ENCODE assay signal across 36 cellular contexts in the genomic region with DNA sequence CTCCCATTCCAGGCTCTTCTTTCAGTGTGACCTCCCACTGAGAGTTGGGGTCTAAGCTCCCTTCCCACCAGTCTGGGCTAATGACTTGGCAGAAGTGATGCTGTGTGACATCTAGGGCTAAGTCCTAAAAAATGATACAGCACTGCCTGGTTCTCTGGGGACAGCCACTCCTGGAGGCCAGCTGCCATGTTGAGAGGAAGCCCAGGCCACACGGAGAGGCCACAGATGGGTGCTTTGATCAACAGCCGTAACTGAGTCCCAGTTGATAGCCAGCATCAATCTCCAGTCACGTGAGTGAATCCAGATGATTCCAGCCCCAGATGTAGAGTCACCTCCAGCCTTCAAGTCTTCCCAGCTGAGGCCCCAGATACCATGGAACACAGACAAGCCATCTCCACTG. TPM values are rescaled to one million over a fixed set of nuclear protein-coding genes. Genes with fewer than 3 reads are reported as not detected.
"Had no signal": no experiment of that assay in that cellular context is flagged by ENCODE, and none has a peak within 500 bp of the region (broad histone marks: within the 10 kb centered on the region; RNA-seq: fewer than 3 reads in every experiment).

No MANE protein-coding gene starts in this region.

- ATAC-seq: activated CD4-positive, alpha-beta T cell treated with anti-CD3 and anti-CD28 coated beads for 36 hours; activated T-cell treated with anti-CD3 and anti-CD28 coated beads, Interleukin-2, amount 50 U/mL, for 4 hours; activated T-helper 17 cell treated with anti-CD3 and anti-CD28 coated beads, Interleukin-2, amount 50 U/mL, for 72 hours; gastroesophageal sphincter; heart right ventricle had no signal

- H3K4me3 Mint-ChIP-seq: activated CD4-positive, alpha-beta memory T cell treated with anti-CD3 and anti-CD28 coated beads, Interleukin-2, amount 10 ng/mL, durations not matched to agents 7 days and 5 days; activated CD4-positive, alpha-beta T cell treated with anti-CD3 and anti-CD28 coated beads for 36 hours; activated CD4-positive, alpha-beta T cell treated with anti-CD3 and anti-CD28 coated beads, Interleukin-2, amount 10 ng/mL, durations not matched to agents 7 days and 5 days; activated T-cell treated with anti-CD3 and anti-CD28 coated beads, Interleukin-2, amount 50 U/mL, for 4 hours; activated T-helper 17 cell treated with anti-CD3 and anti-CD28 coated beads, Interleukin-2, amount 50 U/mL, for 72 hours had no signal

- H3K27ac Mint-ChIP-seq: activated CD4-positive, alpha-beta memory T cell treated with anti-CD3 and anti-CD28 coated beads, Interleukin-2, amount 10 ng/mL, durations not matched to agents 7 days and 5 days; activated CD4-positive, alpha-beta T cell treated with anti-CD3 and anti-CD28 coated beads for 36 hours; activated CD4-positive, alpha-beta T cell treated with anti-CD3 and anti-CD28 coated beads, Interleukin-2, amount 10 ng/mL, durations not matched to agents 7 days and 5 days; activated naive CD8-positive, alpha-beta T cell had no signal

- DNase-seq: activated CD4-positive, alpha-beta memory T cell treated with anti-CD3 and anti-CD28 coated beads, Interleukin-2, amount 10 ng/mL, durations not matched to agents 7 days and 5 days; activated CD4-positive, alpha-beta T cell treated with anti-CD3 and anti-CD28 coated beads for 36 hours; activated CD4-positive, alpha-beta T cell treated with anti-CD3 and anti-CD28 coated beads, Interleukin-2, amount 10 ng/mL, durations not matched to agents 7 days and 5 days; activated CD4-positive, alpha-beta T cell treated with anti-CD3 and anti-CD28 coated beads, Interleukin-2, amount 50 U/mL, for 4 hours; activated CD4-positive, CD25-positive, alpha-beta regulatory T cell; activated CD4-positive, CD25-positive, alpha-beta regulatory T cell treated with anti-CD3 and anti-CD28 coated beads, Interleukin-2, amount 50 U/mL, for 72 hours; activated CD8-positive, alpha-beta memory T cell treated with anti-CD3 and anti-CD28 coated beads for 24 hours; activated effector memory CD4-positive, alpha-beta T cell treated with Interleukin-2 at 50 U/mL for 16 hours; activated gamma-delta T cell treated with Interleukin-2 at 50 U/mL for 16 hours; activated naive CD4-positive, alpha-beta T cell treated with anti-CD3 and anti-CD28 coated beads, Interleukin-2, amount 50 U/mL, for 16 hours; activated naive CD4-positive, alpha-beta T cell treated with Interleukin-2 at 50 U/mL for 16 hours; activated T-cell treated with anti-CD3 and anti-CD28 coated beads, Interleukin-2, amount 50 U/mL, for 4 hours; amniotic stem cell; anterior cingulate cortex; brain microvascular endothelial cell; central memory CD4-positive, alpha-beta T cell; cerebellar nuclear complex; colonic mucosa; effector CD8-positive, alpha-beta T cell; esophagus squamous epithelium; foreskin melanocyte; heart right ventricle; T-helper 2 cell had no signal

- H3K27me3 Mint-ChIP-seq: activated CD4-positive, alpha-beta memory T cell treated with anti-CD3 and anti-CD28 coated beads, Interleukin-2, amount 10 ng/mL, durations not matched to agents 7 days and 5 days; activated CD4-positive, alpha-beta T cell treated with anti-CD3 and anti-CD28 coated beads for 36 hours; activated CD4-positive, alpha-beta T cell treated with anti-CD3 and anti-CD28 coated beads, Interleukin-2, amount 10 ng/mL, durations not matched to agents 7 days and 5 days; activated naive CD8-positive, alpha-beta T cell; activated T-helper 17 cell treated with anti-CD3 and anti-CD28 coated beads, Interleukin-2, amount 50 U/mL, for 72 hours had no signal

- H3K4me1 Mint-ChIP-seq: activated CD4-positive, alpha-beta memory T cell treated with anti-CD3 and anti-CD28 coated beads, Interleukin-2, amount 10 ng/mL, durations not matched to agents 7 days and 5 days had no signal

- H3K4me1 ChIP-seq: colonic mucosa, esophagus squamous epithelium, gastroesophageal sphincter, heart right ventricle had no signal

- H3K27me3 ChIP-seq: brain microvascular endothelial cell, colonic mucosa, heart right ventricle had no signal

- H3K4me3 ChIP-seq: colonic mucosa, esophagus squamous epithelium, gastroesophageal sphincter, heart right ventricle had no signal

- H3K36me3 ChIP-seq: brain microvascular endothelial cell, colonic mucosa, esophagus squamous epithelium, gastroesophageal sphincter, heart right ventricle had no signal

- H3K9me3 ChIP-seq: colonic mucosa had no signal

- H3K27ac ChIP-seq: brain microvascular endothelial cell, colonic mucosa, epithelial cell of prostate, esophagus squamous epithelium, gastroesophageal sphincter, heart right ventricle had no signal

RNA-seq across cellular contexts. Expression of gene SUN5, which starts 13.8 kb away (rescaled TPM):
- total RNA-seq: activated CD4-positive, alpha-beta memory T cell treated with anti-CD3 and anti-CD28 coated beads, Interleukin-2, amount 10 ng/mL, durations not matched to agents 7 days and 5 days; activated CD4-positive, alpha-beta T cell treated with anti-CD3 and anti-CD28 coated beads for 36 hours; activated CD4-positive, alpha-beta T cell treated with anti-CD3 and anti-CD28 coated beads, Interleukin-2, amount 10 ng/mL, durations not matched to agents 7 days and 5 days; activated T-cell treated with anti-CD3 and anti-CD28 coated beads, Interleukin-2, amount 50 U/mL, for 4 hours; activated T-helper 17 cell treated with anti-CD3 and anti-CD28 coated beads, Interleukin-2, amount 50 U/mL, for 72 hours; astrocyte; colonic mucosa; dermis microvascular lymphatic vessel endothelial cell; endothelial cell of umbilical vein; esophagus squamous epithelium; fibroblast of lung; fibroblast of villous mesenchyme; gastroesophageal sphincter; glomerular endothelial cell; heart right ventricle; T-helper 1 cell treated with Interleukin-12 subunit alpha and Interleukin-12 subunit beta and Interleukin-4 antibody, amounts not matched to agents 30 ng/mL and 1 ng/mL, for 36 hours had no signal
- polyA plus RNA-seq: adipose tissue, endothelial cell of umbilical vein, esophagus, fibroblast of lung, heart right ventricle had no signal

RNA-seq across cellular contexts. Expression of gene BPIFB2, which starts 17.1 kb away (rescaled TPM):
- total RNA-seq: activated CD4-positive, alpha-beta memory T cell treated with anti-CD3 and anti-CD28 coated beads, Interleukin-2, amount 10 ng/mL, durations not matched to agents 7 days and 5 days; activated CD4-positive, alpha-beta T cell treated with anti-CD3 and anti-CD28 coated beads for 36 hours; activated CD4-positive, alpha-beta T cell treated with anti-CD3 and anti-CD28 coated beads, Interleukin-2, amount 10 ng/mL, durations not matched to agents 7 days and 5 days; activated T-helper 17 cell treated with anti-CD3 and anti-CD28 coated beads, Interleukin-2, amount 50 U/mL, for 72 hours; astrocyte; dermis microvascular lymphatic vessel endothelial cell; endothelial cell of umbilical vein; fibroblast of lung; fibroblast of villous mesenchyme; glomerular endothelial cell; heart right ventricle; T-helper 1 cell treated with Interleukin-12 subunit alpha and Interleukin-12 subunit beta and Interleukin-4 antibody, amounts not matched to agents 30 ng/mL and 1 ng/mL, for 36 hours had no signal
- polyA plus RNA-seq: adipose tissue, endothelial cell of umbilical vein, fibroblast of lung, heart right ventricle had no signal

RNA-seq across cellular contexts. Expression of gene BPIFB6, which starts 41.0 kb away (rescaled TPM):
- total RNA-seq: activated CD4-positive, alpha-beta memory T cell treated with anti-CD3 and anti-CD28 coated beads, Interleukin-2, amount 10 ng/mL, durations not matched to agents 7 days and 5 days; activated CD4-positive, alpha-beta T cell treated with anti-CD3 and anti-CD28 coated beads for 36 hours; activated CD4-positive, alpha-beta T cell treated with anti-CD3 and anti-CD28 coated beads, Interleukin-2, amount 10 ng/mL, durations not matched to agents 7 days and 5 days; activated T-cell treated with anti-CD3 and anti-CD28 coated beads, Interleukin-2, amount 50 U/mL, for 4 hours; activated T-helper 17 cell treated with anti-CD3 and anti-CD28 coated beads, Interleukin-2, amount 50 U/mL, for 72 hours; astrocyte; colonic mucosa; dermis microvascular lymphatic vessel endothelial cell; endothelial cell of umbilical vein; esophagus squamous epithelium; fibroblast of lung; fibroblast of villous mesenchyme; gastroesophageal sphincter; glomerular endothelial cell; heart right ventricle; T-helper 1 cell treated with Interleukin-12 subunit alpha and Interleukin-12 subunit beta and Interleukin-4 antibody, amounts not matched to agents 30 ng/mL and 1 ng/mL, for 36 hours had no signal
- polyA plus RNA-seq: adipose tissue, endothelial cell of umbilical vein, esophagus, fibroblast of lung, heart right ventricle had no signal
